In genomic region chr11:2674681-2675131, GRCh38 we compare ENCODE assay signal across 18 cellular contexts. TPM values are rescaled to one million over a fixed set of nuclear protein-coding genes. Genes with fewer than 3 reads are reported as not detected.
DNase-seq lines count a peak whose midpoint lies in the region; ATAC-seq and TF ChIP-seq lines count a peak whose summit lies in the region.
"Had no signal": no experiment of that assay in that cellular context is flagged by ENCODE, and none has a peak within 500 bp of the region (broad histone marks: within the 10 kb centered on the region; RNA-seq: fewer than 3 reads in every experiment).

No MANE protein-coding gene starts in this region.

- ATAC-seq in gastroesophageal sphincter (no peak), HG03432 (IDR thresholded peaks at IDR 0.05; ENCODE audit: unreplicated experiment) (no peak)
- ATAC-seq: activated CD4-positive, alpha-beta T cell treated with anti-CD3 and anti-CD28 coated beads for 36 hours; gastrocnemius medialis had no signal

- no peak overlapping the region for H3K9ac ChIP-seq in neural progenitor cell
- H3K9ac ChIP-seq: BLaER1, parathyroid adenoma had no signal

- H2AFZ ChIP-seq in neural progenitor cell (replicated peaks) = no peak overlapping the region
- H2AFZ ChIP-seq: parathyroid adenoma had no signal

- H3K9me3 ChIP-seq in WERI-Rb-1 (ENCODE audit: severe bottlenecking) (no peaks in the 10 kb centered on the region), gastroesophageal sphincter (no peaks in the 10 kb centered on the region), neural progenitor cell (ENCODE audit: low read depth) (no peaks in the 10 kb centered on the region)
- H3K9me3 ChIP-seq: BLaER1, gastrocnemius medialis had no signal

- H3K27ac Mint-ChIP-seq in neural progenitor cell = peak overlapping the region; percentile 66
- H3K27ac Mint-ChIP-seq: activated CD4-positive, alpha-beta T cell treated with anti-CD3 and anti-CD28 coated beads for 36 hours; activated naive CD8-positive, alpha-beta T cell treated with anti-CD3 and anti-CD28 coated beads, Interleukin-2, amount 10 ng/mL, durations not matched to agents 7 days and 5 days had no signal

- no peaks in the 10 kb centered on the region for H3K79me2 ChIP-seq in neural progenitor cell (ENCODE audit: low read depth)
- H3K79me2 ChIP-seq: parathyroid adenoma had no signal

- H3K36me3 Mint-ChIP-seq in neural progenitor cell = peaks cover 8% of the 10 kb centered on the region

- H3K27me3 ChIP-seq in WERI-Rb-1 (ENCODE audit: insufficient read depth, low read depth, severe bottlenecking) (no peaks in the 10 kb centered on the region), gastroesophageal sphincter (no peaks in the 10 kb centered on the region), neural progenitor cell (no peaks in the 10 kb centered on the region)
- H3K27me3 ChIP-seq: BLaER1, gastrocnemius medialis had no signal

- peaks cover 13% of the 10 kb centered on the region for H3K27me3 Mint-ChIP-seq in neural progenitor cell (ENCODE audit: insufficient read depth, low read depth)
- H3K27me3 Mint-ChIP-seq: activated CD4-positive, alpha-beta T cell treated with anti-CD3 and anti-CD28 coated beads for 36 hours; activated naive CD8-positive, alpha-beta T cell treated with anti-CD3 and anti-CD28 coated beads, Interleukin-2, amount 10 ng/mL, durations not matched to agents 7 days and 5 days; central memory CD8-positive, alpha-beta T cell had no signal

- WGBS in gastroesophageal sphincter (ENCODE audit: low coverage in 1 of 2), 2 donors = 42 to 59% methylated on average over 3 to 7 of the region's 8 CpGs

- no peak overlapping the region for H3K4me2 ChIP-seq in neural progenitor cell
- H3K4me2 ChIP-seq: BLaER1 had no signal

- TF ChIP-seq CTCF in WERI-Rb-1 (IDR thresholded peaks at IDR 0.05; ENCODE audit: low read depth, low read length) (no peak), gastroesophageal sphincter (IDR thresholded peaks at IDR 0.05) (no peak), neural progenitor cell (IDR thresholded peaks at IDR 0.05) (no peak)

- H3K4me3 ChIP-seq in WERI-Rb-1 (ENCODE audit: low read depth, low read length) (no peak overlapping the region), gastroesophageal sphincter (no peak overlapping the region), neural progenitor cell (no peak overlapping the region)
- H3K4me3 ChIP-seq: BLaER1, gastrocnemius medialis had no signal

- H3F3A ChIP-seq in neural progenitor cell (ENCODE audit: low read depth) = no peaks in the 10 kb centered on the region

- no peak overlapping the region for H3K4me3 Mint-ChIP-seq in neural progenitor cell
- H3K4me3 Mint-ChIP-seq: activated CD4-positive, alpha-beta T cell treated with anti-CD3 and anti-CD28 coated beads for 36 hours; activated naive CD8-positive, alpha-beta T cell treated with anti-CD3 and anti-CD28 coated beads, Interleukin-2, amount 10 ng/mL, durations not matched to agents 7 days and 5 days; central memory CD8-positive, alpha-beta T cell had no signal

- no peaks in the 10 kb centered on the region for H3K9me3 Mint-ChIP-seq in neural progenitor cell
- H3K9me3 Mint-ChIP-seq: activated naive CD8-positive, alpha-beta T cell treated with anti-CD3 and anti-CD28 coated beads, Interleukin-2, amount 10 ng/mL, durations not matched to agents 7 days and 5 days; central memory CD8-positive, alpha-beta T cell had no signal

- TF ChIP-seq EP300 in gastroesophageal sphincter (IDR thresholded peaks at IDR 0.05) = no peak

- peaks cover 11% of the 10 kb centered on the region for H3K4me1 Mint-ChIP-seq in neural progenitor cell
- H3K4me1 Mint-ChIP-seq: activated CD4-positive, alpha-beta T cell treated with anti-CD3 and anti-CD28 coated beads for 36 hours; central memory CD8-positive, alpha-beta T cell had no signal

- H3K27ac ChIP-seq in WERI-Rb-1 (no peak overlapping the region), gastroesophageal sphincter (peak overlapping the region in 3 of 4 donors; percentile 7 to 71 (median 61)), neural progenitor cell (no peak overlapping the region), substantia nigra (ENCODE audit: low read depth, low read length, poor library complexity, severe bottlenecking) (peak overlapping the region; percentile 61)
- H3K27ac ChIP-seq: BLaER1, gastrocnemius medialis, parathyroid adenoma had no signal

- DNase-seq in WERI-Rb-1 = peak; percentile 3
- peak; percentile 22 for DNase-seq in neural progenitor cell (ENCODE audit: low spot score)
- DNase-seq in substantia nigra (lab: John Stamatoyannopoulos, UW) = peak in 33 of 49 donors; percentile 17 to 74 (median 39)
- no peak for DNase-seq in activated effector memory CD4-positive, alpha-beta T cell treated with anti-CD3 and anti-CD28 coated beads, Interleukin-2, amount 50 U/mL, for 16 hours
- no peak for DNase-seq in HuH-7 (ENCODE audit: low spot score)
- no peak for DNase-seq in NCI-H2196 (lab: John Stamatoyannopoulos, UW; ENCODE audit: unreplicated experiment)
- DNase-seq: activated CD4-positive, alpha-beta T cell treated with anti-CD3 and anti-CD28 coated beads for 36 hours; activated naive CD8-positive, alpha-beta T cell treated with anti-CD3 and anti-CD28 coated beads, Interleukin-2, amount 10 ng/mL, durations not matched to agents 7 days and 5 days; DMS53; gastrocnemius medialis; NCI-H510A; SHP77 treated with DMSO at 0.1 percent for 48 hours; T-helper 9 cell had no signal

- H3K4me1 ChIP-seq in gastroesophageal sphincter (peaks cover 0 to 46% (median 9%) of the 10 kb centered on the region in 3 donors), neural progenitor cell (peaks cover 22% of the 10 kb centered on the region)
- H3K4me1 ChIP-seq: parathyroid adenoma had no signal

- H3K36me3 ChIP-seq in WERI-Rb-1 (0 out of 2 replicates have a peak, but pooled peaks cover 6% of the 10 kb centered on the region), gastroesophageal sphincter (peaks cover 0 to 4% of the 10 kb centered on the region in 2 donors), neural progenitor cell (no peaks in the 10 kb centered on the region)
- H3K36me3 ChIP-seq: gastrocnemius medialis had no signal

- no peak for TF ChIP-seq POLR2A in gastroesophageal sphincter (IDR thresholded peaks at IDR 0.05)

- H4K20me1 ChIP-seq in neural progenitor cell (ENCODE audit: low read depth) = peaks cover 13% of the 10 kb centered on the region

RNA-seq across cellular contexts. Expression of gene KCNQ1OT1, which starts 25.1 kb away (rescaled TPM):
- total RNA-seq in gastroesophageal sphincter (1 to 10 TPM in 3 of 4 donors, under 1 TPM in 1; 0.52 to 3.3 (median 1.4) TPM), neural progenitor cell (ENCODE audit: low replicate concordance) (2.3 TPM in 2 replicates)

Comparison
In these comparisons a context has a peak if more than half of its experiments do, and no peak if none do; other contexts are left out.
1. DNase-seq: peak in WERI-Rb-1 (single experiment), neural progenitor cell (single experiment) and substantia nigra (33 of 49); none in activated effector memory CD4-positive, alpha-beta T cell treated with anti-CD3 and anti-CD28 coated beads, Interleukin-2, amount 50 U/mL, for 16 hours (single experiment), HuH-7 (single experiment) and NCI-H2196 (single experiment).
2. H3K27ac ChIP-seq: peak in gastroesophageal sphincter (3 of 4) and substantia nigra (single experiment); none in WERI-Rb-1 (single experiment) and neural progenitor cell (single experiment).